8 cellular contexts compared by ENCODE assay signal in genomic region chr5:90866333-90866732, GRCh38.
A peak's percentile ranks its signal among the peaks of the same experiment; 100 is the strongest.
DNase-seq lines count a peak whose midpoint lies in the region; ATAC-seq, FAIRE-seq and TF ChIP-seq lines count a peak whose summit lies in the region.

No MANE protein-coding gene starts in this region.

- H3K36me3 ChIP-seq in kidney (ENCODE audit: control insufficient read depth in 1 of 2, insufficient read depth in 2 of 2, low read length in 2 of 2), result no peaks in the 10 kb centered on the region

- DNase-seq in Caki2 (ENCODE audit: low read depth) (peak; percentile 43), NCI-H2171 treated with DMSO at 0.1 percent for 48 hours (lab: John Stamatoyannopoulos, UW) (peak; percentile 57), astrocyte of the hippocampus (ENCODE audit: low read depth, low spot score) (peak; percentile 51), kidney (no peak), type B pancreatic cell (ENCODE audit: extremely low spot score, unreplicated experiment) (no peak)

- ATAC-seq in GM21529 (IDR thresholded peaks at IDR 0.05; ENCODE audit: unreplicated experiment) (peak; percentile 63), HG03460 (IDR thresholded peaks at IDR 0.05; ENCODE audit: unreplicated experiment) (no peak), HG03439 (IDR thresholded peaks at IDR 0.05; ENCODE audit: unreplicated experiment) (no peak)

- H3K4me3 Mint-ChIP-seq in type B pancreatic cell, result no peak overlapping the region

- TF ChIP-seq CTCF in kidney (IDR thresholded peaks at IDR 0.05; ENCODE audit: borderline replicate concordance, extremely low read depth, insufficient read depth) (peak; percentile 43), type B pancreatic cell (conservative IDR thresholded peaks at IDR 0.05) (peak; percentile 70)

- H3K9ac ChIP-seq in kidney (ENCODE audit: low read length in 2 of 2), result no peak overlapping the region

- intact Hi-C loops in kidney (cut with DNase I), result no loop called here

- no peaks in the 10 kb centered on the region for H3K4me1 Mint-ChIP-seq in type B pancreatic cell (ENCODE audit: unreplicated experiment)

- H3K4me3 ChIP-seq in kidney (ENCODE audit: low read length in 2 of 2), result no peak overlapping the region

- peaks cover 0 to 10% of the 10 kb centered on the region in 2 donors for H3K4me1 ChIP-seq in kidney (ENCODE audit: control insufficient read depth in 1 of 2, insufficient read depth in 1 of 2, low read depth in 1 of 2, low read length in 2 of 2)

- H3K27me3 Mint-ChIP-seq in type B pancreatic cell, result no peaks in the 10 kb centered on the region

- peak overlapping the region; percentile 2 for H3K27ac Mint-ChIP-seq in type B pancreatic cell

- no peaks in the 10 kb centered on the region for H3K9me3 Mint-ChIP-seq in type B pancreatic cell

- H3K9me3 ChIP-seq in kidney (ENCODE audit: control insufficient read depth in 1 of 2, low read length in 2 of 2), result no peaks in the 10 kb centered on the region

- peak; percentile 93 for FAIRE-seq in kidney (lab: Jason Lieb, UNC)

- no peaks in the 10 kb centered on the region for H3K36me3 Mint-ChIP-seq in type B pancreatic cell

- no peak overlapping the region for H3K27ac ChIP-seq in kidney (ENCODE audit: low read depth in 2 of 2, low read length in 2 of 2)

- in situ Hi-C loops in Caki2 (cut with HindIII; ENCODE audit: low pct_unique_long_range_greater_than_20kb, low sequenced_read_pairs), result no loop called here

Comparison
In these comparisons a context has a peak if more than half of its experiments do, and no peak if none do; other contexts are left out.
1. DNase-seq: peak in Caki2 (single experiment), NCI-H2171 treated with DMSO at 0.1 percent for 48 hours (single experiment) and astrocyte of the hippocampus (single experiment); none in kidney (single experiment) and type B pancreatic cell (single experiment).